ENCODE assay signal across 20 cellular contexts in genomic region chr2:73868204-73868978, GRCh38. TPM values are rescaled to one million over a fixed set of nuclear protein-coding genes. Genes with fewer than 3 reads are reported as not detected.
DNase-seq lines count a peak whose midpoint lies in the region; ATAC-seq and TF ChIP-seq lines count a peak whose summit lies in the region.
"Had no signal": no experiment of that assay in that cellular context is flagged by ENCODE, and none has a peak within 500 bp of the region (broad histone marks: within the 10 kb centered on the region; RNA-seq: fewer than 3 reads in every experiment).

No MANE protein-coding gene starts in this region.

- H3K36me3 ChIP-seq in GM23338 (ENCODE audit: insufficient read depth): peaks cover 12% of the 10 kb centered on the region; the same call in 1 of the 2 replicates
- peaks cover 10% of the 10 kb centered on the region; the same call in 1 of the 2 replicates for H3K36me3 ChIP-seq in PC-9 (ENCODE audit: low read depth)

- intact Hi-C loops in PC-9 (cut with micrococcal nuclease; ENCODE audit: unreplicated experiment): no loop called here
- intact Hi-C loops in right cardiac atrium (cut with DNase I): no loop called here

- H3K27me3 ChIP-seq in GM23338 (ENCODE audit: insufficient read depth) (no peaks in the 10 kb centered on the region), PC-9 (ENCODE audit: insufficient read depth, low read depth) (no peaks in the 10 kb centered on the region), right cardiac atrium (ENCODE audit: control insufficient read depth, insufficient read depth) (no peaks in the 10 kb centered on the region)
- H3K27me3 ChIP-seq: SJSA1 had no signal

- no peak overlapping the region for H3K4me3 Mint-ChIP-seq in GM23338
- no peak overlapping the region for H3K4me3 Mint-ChIP-seq in neural crest cell
- no peak overlapping the region for H3K4me3 Mint-ChIP-seq in type B pancreatic cell
- H3K4me3 Mint-ChIP-seq: CD8-positive, alpha-beta memory T cell; HFFc6 had no signal

- H3K4me3 ChIP-seq in GM23338: no peak overlapping the region
- H3K4me3 ChIP-seq in PC-9: no peak overlapping the region
- no peak overlapping the region for H3K4me3 ChIP-seq in epithelial cell of esophagus (ENCODE audit: low read length)
- H3K4me3 ChIP-seq in right cardiac atrium (ENCODE audit: low read length): no peak overlapping the region
- H3K4me3 ChIP-seq: K562, SJSA1 had no signal

- TF ChIP-seq CTCF in GM23338 (conservative IDR thresholded peaks at IDR 0.05; ENCODE audit: low read depth in 2 of 2) (no peak), PC-9 (conservative IDR thresholded peaks at IDR 0.05) (no peak), epithelial cell of esophagus (IDR thresholded peaks at IDR 0.05; ENCODE audit: insufficient read depth, low read depth, low read length, missing control alignments) (no peak), neural crest cell (conservative IDR thresholded peaks at IDR 0.05) (no peak), type B pancreatic cell (conservative IDR thresholded peaks at IDR 0.05) (no peak)

- DNase-seq in GM23338 (ENCODE audit: low spot score) (peak; percentile 22), PC-9 (peak in 1 of 2 experiments; percentile 68), epithelial cell of esophagus (ENCODE audit: low read depth) (peak; percentile 85), neural crest cell (ENCODE audit: low read depth, low spot score) (no peak), right cardiac atrium (no peak), type B pancreatic cell (ENCODE audit: extremely low spot score, unreplicated experiment) (no peak)
- DNase-seq: CD8-positive, alpha-beta memory T cell; GDM1; H7; HFFc6; NCI-H1092 treated with DMSO at 0.1 percent for 48 hours; NCI-H1436 treated with DMSO at 0.1 percent for 48 hours; NCI-H1930; NCI-H748 treated with DMSO at 0.1 percent for 48 hours had no signal

- H3K27ac ChIP-seq in GM23338 (ENCODE audit: low read depth) (no peak overlapping the region), PC-9 (0 out of 2 replicates have a peak overlapping the region, but pooled peaks have one; percentile 21), right cardiac atrium (ENCODE audit: low read length) (no peak overlapping the region)
- H3K27ac ChIP-seq: C4-2B, SJSA1 had no signal

- H3K27me3 Mint-ChIP-seq in GM23338 (ENCODE audit: insufficient read depth, low read depth, poor library complexity): peaks cover 1% of the 10 kb centered on the region
- H3K27me3 Mint-ChIP-seq in neural crest cell (ENCODE audit: low read depth): no peaks in the 10 kb centered on the region
- no peaks in the 10 kb centered on the region for H3K27me3 Mint-ChIP-seq in type B pancreatic cell
- H3K27me3 Mint-ChIP-seq: CD8-positive, alpha-beta memory T cell had no signal

- no TSS peak for BruUV-seq in PC-9 (replicated peaks; lab: Mats Ljungman, UMichigan)

- H3K9me2 ChIP-seq in GM23338 (ENCODE audit: insufficient read depth): no peaks in the 10 kb centered on the region
- no peaks in the 10 kb centered on the region for H3K9me2 ChIP-seq in PC-9 (ENCODE audit: insufficient read depth)

- CTCF ChIA-PET in PC-9 (lab: Charles Lee): no interaction called here

- H2AFZ ChIP-seq in GM23338 (no peak overlapping the region), PC-9 (no peak overlapping the region)

- H3K36me3 Mint-ChIP-seq in GM23338 (ENCODE audit: low read depth) (peaks cover 10% of the 10 kb centered on the region), neural crest cell (ENCODE audit: low read depth) (peaks cover 7% of the 10 kb centered on the region), type B pancreatic cell (peaks cover 19% of the 10 kb centered on the region)

- H4K20me1 ChIP-seq in GM23338 (replicated peaks; ENCODE audit: insufficient read depth): 0 out of 2 replicates have a peak, but pooled peaks cover 4% of the 10 kb centered on the region
- H4K20me1 ChIP-seq in PC-9 (ENCODE audit: insufficient read depth): no peaks in the 10 kb centered on the region

- H3K9me3 Mint-ChIP-seq in GM23338: no peaks in the 10 kb centered on the region
- H3K9me3 Mint-ChIP-seq in neural crest cell: no peaks in the 10 kb centered on the region
- no peaks in the 10 kb centered on the region for H3K9me3 Mint-ChIP-seq in type B pancreatic cell
- H3K9me3 Mint-ChIP-seq: CD8-positive, alpha-beta memory T cell; HFFc6 had no signal

- 94% methylated on average over 9 of the region's 9 CpGs for WGBS in right cardiac atrium

- H3K4me2 ChIP-seq in GM23338 (no peak overlapping the region), PC-9 (no peak overlapping the region)

- no peak overlapping the region for H3K27ac Mint-ChIP-seq in GM23338
- peak overlapping the region; percentile 61 for H3K27ac Mint-ChIP-seq in neural crest cell (ENCODE audit: unreplicated experiment)
- no peak overlapping the region for H3K27ac Mint-ChIP-seq in type B pancreatic cell
- H3K27ac Mint-ChIP-seq: HFFc6 had no signal

- POLR2A ChIA-PET in PC-9 (lab: Charles Lee; ENCODE audit: unreplicated experiment): no interaction called here

- H3F3A ChIP-seq in GM23338 (replicated peaks; ENCODE audit: low read depth): 0 out of 2 replicates have a peak, but pooled peaks cover 2% of the 10 kb centered on the region
- H3F3A ChIP-seq in PC-9 (ENCODE audit: insufficient read depth, low read depth): no peaks in the 10 kb centered on the region

- H3K79me2 ChIP-seq in GM23338 (replicated peaks; ENCODE audit: insufficient read depth): no peaks in the 10 kb centered on the region
- H3K79me2 ChIP-seq in PC-9 (ENCODE audit: low read depth): no peaks in the 10 kb centered on the region

- peaks cover 10% of the 10 kb centered on the region for H3K4me1 Mint-ChIP-seq in GM23338
- no peaks in the 10 kb centered on the region for H3K4me1 Mint-ChIP-seq in neural crest cell
- H3K4me1 Mint-ChIP-seq in type B pancreatic cell (ENCODE audit: unreplicated experiment): no peaks in the 10 kb centered on the region
- H3K4me1 Mint-ChIP-seq: CD8-positive, alpha-beta memory T cell had no signal

- H3K4me1 ChIP-seq in GM23338 (ENCODE audit: insufficient read depth) (no peaks in the 10 kb centered on the region), PC-9 (replicated peaks; ENCODE audit: insufficient read depth) (peaks cover 5% of the 10 kb centered on the region; the same call in 1 of the 2 replicates), right cardiac atrium (ENCODE audit: control insufficient read depth, insufficient read depth, low read length) (peaks cover 3% of the 10 kb centered on the region)

- H3K9me3 ChIP-seq in PC-9 (ENCODE audit: insufficient read depth, low read depth) (no peaks in the 10 kb centered on the region), right cardiac atrium (ENCODE audit: control insufficient read depth, low read length) (no peaks in the 10 kb centered on the region)
- H3K9me3 ChIP-seq: SJSA1 had no signal

- ATAC-seq in GM23338 (peak; percentile 67), GM21447 (IDR thresholded peaks at IDR 0.05; ENCODE audit: unreplicated experiment) (no peak), right cardiac atrium (no peak)
- ATAC-seq: K562, Panc1 had no signal

TF ChIP-seq in GM23338, 12 proteins besides CTCF, POLR2A, EP300 and RAD21 (continues in another document):
- TF ChIP-seq EZH2phosphoT487 (IDR thresholded peaks at IDR 0.05; ENCODE audit: unreplicated experiment) (no peak), EZH2 (IDR thresholded peaks at IDR 0.05; ENCODE audit: low read depth, unreplicated experiment) (no peak), CREB1 (CRISPR knock-in tag; IDR thresholded peaks at IDR 0.05; ENCODE audit: low read depth) (no peak), POLR2AphosphoS5 (IDR thresholded peaks at IDR 0.05; ENCODE audit: low read depth) (no peak)

RNA-seq across cellular contexts. Expression of gene ACTG2, which starts 24.4 kb away (rescaled TPM):
- total RNA-seq in GM23338 (2014; rRNA removed; shearing (Covaris generic)): 8.5 and 8.8 TPM in 2 replicates
- polyA plus RNA-seq in GM23338 (2016; fragmentation: Nextera tagmentation; extraction: Ambion mirVana) (6.3 and 8.0 TPM in 2 replicates), right cardiac atrium (33.6 TPM)
- total RNA-seq in PC-9 (2021) (not detected in 2 replicates), neural crest cell (0.39 TPM in 1 of 2 replicates, not detected in the other), right cardiac atrium (10 to 100 TPM in 1 of 4 donors, 1 to 10 TPM in 3; 1.4 to 26.4 (median 5.2) TPM), type B pancreatic cell (ENCODE audit: low replicate concordance) (4.2 and 13.7 TPM in 2 replicates)
- total RNA-seq: CD8-positive, alpha-beta memory T cell; NCI-H460 had no signal
- polyA plus RNA-seq: CD8-positive, alpha-beta memory T cell had no signal

RNA-seq across cellular contexts. Expression of gene STAMBP, which starts 39.6 kb away (rescaled TPM):
- total RNA-seq in GM23338 (2014; rRNA removed; shearing (Covaris generic)): 33.9 and 40.4 TPM in 2 replicates
- polyA plus RNA-seq in GM23338 (2016; fragmentation: Nextera tagmentation; extraction: Ambion mirVana): 89.7 and 106 TPM in 2 replicates
- total RNA-seq in PC-9 (2021): 42.9 and 52.2 TPM in 2 replicates
- total RNA-seq in neural crest cell: 37.4 and 44.7 TPM in 2 replicates
- total RNA-seq in right cardiac atrium: 10 to 100 TPM; 33.6 to 48.0 (median 41.3) TPM
- 36.0 TPM for polyA plus RNA-seq in right cardiac atrium
- total RNA-seq in type B pancreatic cell (ENCODE audit: low replicate concordance): 39.0 and 41.0 TPM in 2 replicates

RNA-seq across cellular contexts. Expression of gene DGUOK, which starts 58.3 kb away (rescaled TPM):
- total RNA-seq in GM23338 (2014; rRNA removed; shearing (Covaris generic)): 57.2 and 68.4 TPM in 2 replicates
- polyA plus RNA-seq in GM23338 (2016; fragmentation: Nextera tagmentation; extraction: Ambion mirVana) (287 and 292 TPM in 2 replicates), right cardiac atrium (47.4 TPM)
- total RNA-seq in PC-9 (2021) (72.3 and 78.7 TPM in 2 replicates), neural crest cell (97.7 and 100 TPM in 2 replicates), right cardiac atrium (10 to 100 TPM; 20.2 to 29.0 (median 26.7) TPM), type B pancreatic cell (ENCODE audit: low replicate concordance) (59.3 and 73.4 TPM in 2 replicates)

Comparison
In these comparisons a context has a peak if more than half of its experiments do, and no peak if none do; other contexts are left out.
1. DNase-seq: peak in GM23338 (single experiment) and epithelial cell of esophagus (single experiment); none in neural crest cell (single experiment), right cardiac atrium (0 of 3) and type B pancreatic cell (single experiment).